Comparison of ENCODE assay signal across 8 cellular contexts in the genomic region with DNA sequence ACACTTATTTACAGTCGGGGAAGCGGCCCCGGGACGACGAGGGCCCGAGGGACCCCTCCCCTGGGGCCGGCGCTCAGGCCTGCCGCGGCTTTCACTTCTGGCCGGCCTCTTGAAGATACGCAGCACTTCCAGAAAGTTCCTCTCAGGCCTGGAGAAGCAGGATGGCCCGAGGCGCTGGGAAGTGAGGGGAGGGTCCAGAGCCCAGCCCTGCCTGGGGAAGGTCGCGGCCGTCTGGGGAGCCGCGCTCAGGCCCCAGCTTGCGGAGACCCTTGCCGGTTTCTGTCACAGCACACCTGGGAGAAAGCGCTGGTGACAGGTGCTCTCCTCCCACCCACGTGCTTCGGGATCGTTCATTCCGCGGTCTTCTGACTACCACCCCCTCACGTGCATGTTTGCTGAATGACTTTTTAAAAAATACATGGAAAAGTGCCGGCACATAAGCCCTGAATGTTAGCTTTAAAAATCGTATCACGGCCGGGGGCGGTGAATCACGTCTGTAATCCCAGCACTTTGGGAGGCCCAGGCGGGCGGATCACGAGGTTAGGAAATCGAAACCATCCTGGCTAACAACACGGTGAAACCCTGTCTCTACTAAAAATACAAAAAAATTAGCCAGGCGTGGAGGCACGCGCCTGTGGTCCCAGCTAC. TPM values are rescaled to one million over a fixed set of nuclear protein-coding genes. Genes with fewer than 3 reads are reported as not detected.
A peak's percentile ranks its signal among the peaks of the same experiment; 100 is the strongest.
DNase-seq lines count a peak whose midpoint lies in the region; FAIRE-seq and TF ChIP-seq lines count a peak whose summit lies in the region.

No MANE protein-coding gene starts in this region.

- FAIRE-seq in GM12892 (lab: Jason Lieb, UNC), result no peak
- no peak for FAIRE-seq in GM19239 (lab: Jason Lieb, UNC)
- FAIRE-seq in RCC 7860 (lab: Jason Lieb, UNC), result no peak

- H3K27ac ChIP-seq in coronary artery (peak overlapping the region; percentile 98 to 100), mesodermal cell (ENCODE audit: low read depth, low read length, severe bottlenecking) (peak overlapping the region; percentile 86)

- peaks cover 28% of the 10 kb centered on the region for H3K36me3 ChIP-seq in mesodermal cell (ENCODE audit: control insufficient read depth, insufficient read depth, low read length)

- 56 to 71% methylated on average over 30 to 40 of the region's 42 CpGs for WGBS in mesodermal cell (ENCODE audit: insufficient coverage in 2 of 2), 2 experiments

- peak overlapping the region; percentile 86 for H3K4me3 Mint-ChIP-seq in type B pancreatic cell

- H3K27ac Mint-ChIP-seq in type B pancreatic cell, result peak overlapping the region; percentile 84

- H3K4me1 Mint-ChIP-seq in type B pancreatic cell (ENCODE audit: unreplicated experiment), result peaks cover 12% of the 10 kb centered on the region

- peaks cover 3% of the 10 kb centered on the region for H3K36me3 Mint-ChIP-seq in type B pancreatic cell

- H3K9me3 ChIP-seq in mesodermal cell (ENCODE audit: control insufficient read depth, low read length), result no peaks in the 10 kb centered on the region

- DNase-seq in GM12892 (ENCODE audit: insufficient read length) (peak; percentile 24), RKO (ENCODE audit: low spot score) (peak; percentile 75), coronary artery (ENCODE audit: low spot score) (no peak), type B pancreatic cell (ENCODE audit: extremely low spot score, unreplicated experiment) (no peak), GM19239 (ENCODE audit: insufficient read length, low spot score) (no peak), RCC 7860 (ENCODE audit: low spot score) (no peak), mesenteric fat pad (ENCODE audit: low spot score) (no peak)

- H3K4me3 ChIP-seq in coronary artery (peak overlapping the region; percentile 100), mesodermal cell (ENCODE audit: extremely low read depth, insufficient read depth, low read length, poor library complexity, severe bottlenecking) (peak overlapping the region; percentile 73)

- H3K4me1 ChIP-seq in mesodermal cell (ENCODE audit: control insufficient read depth, insufficient read depth, low read length, poor library complexity, severe bottlenecking), result peaks cover 4% of the 10 kb centered on the region

- no peaks in the 10 kb centered on the region for H3K27me3 Mint-ChIP-seq in type B pancreatic cell

- no peaks in the 10 kb centered on the region for H3K9me3 Mint-ChIP-seq in type B pancreatic cell

- TF ChIP-seq CTCF in coronary artery (IDR thresholded peaks at IDR 0.05) (no peak), type B pancreatic cell (conservative IDR thresholded peaks at IDR 0.05) (no peak)

- no peak for TF ChIP-seq POLR2A in GM12892 (IDR thresholded peaks at IDR 0.05; ENCODE audit: low read depth, low read length)

RNA-seq across cellular contexts. Expression of gene TM2D3, which starts 0.7 kb away (rescaled TPM):
- polyA plus RNA-seq in GM12892 (2012; ENCODE audit: missing spikeins), result 53.9 TPM
- polyA plus RNA-seq in mesodermal cell (2013, experiment 1 of 2), result 35.5 TPM
- polyA plus RNA-seq in mesodermal cell (2013, experiment 2 of 2), result 34.2 TPM
- total RNA-seq in type B pancreatic cell (ENCODE audit: low replicate concordance) (35.7 and 50.0 TPM in 2 replicates), mesenteric fat pad (44.1 TPM)

Comparison
In these comparisons a context has a peak if more than half of its experiments do, and no peak if none do; other contexts are left out.
1. DNase-seq: peak in GM12892 (single experiment) and RKO (single experiment); none in coronary artery (single experiment), type B pancreatic cell (single experiment), GM19239 (single experiment), RCC 7860 (single experiment) and mesenteric fat pad (single experiment).